In the genomic region with DNA sequence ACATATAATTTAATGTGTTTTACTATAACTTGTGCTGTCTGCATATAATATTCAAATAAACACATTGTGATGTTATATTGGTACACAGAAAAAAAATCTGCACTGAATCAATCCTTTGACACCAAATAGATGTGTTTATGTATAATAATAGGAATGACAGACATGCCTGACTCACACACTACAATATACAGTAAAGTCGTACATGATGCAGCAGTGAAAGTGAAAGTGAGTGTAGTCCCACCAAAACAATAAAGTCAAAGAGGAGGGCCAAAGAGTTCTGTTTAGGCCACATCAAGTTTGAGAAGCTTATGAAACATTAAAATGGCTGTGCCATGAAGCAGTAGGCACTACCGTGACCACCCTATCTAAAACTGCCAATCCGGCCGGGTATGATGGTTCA, we compare ENCODE assay signal across 24 cellular contexts. TPM values are rescaled to one million over a fixed set of nuclear protein-coding genes. Genes with fewer than 3 reads are reported as not detected.
DNase-seq lines count a peak whose midpoint lies in the region; ATAC-seq and TF ChIP-seq lines count a peak whose summit lies in the region.
"Had no signal": no experiment of that assay in that cellular context is flagged by ENCODE, and none has a peak within 500 bp of the region (broad histone marks: within the 10 kb centered on the region; RNA-seq: fewer than 3 reads in every experiment).

No MANE protein-coding gene starts in this region.

- no peak for TF ChIP-seq POLR2A in IMR-90 (IDR thresholded peaks at IDR 0.05; ENCODE audit: low read depth, low read length)

- H3K14ac ChIP-seq in IMR-90 (replicated peaks; ENCODE audit: low read depth, low read length), result no peak overlapping the region; the same call in 1 of the 2 replicates

- H2AFZ ChIP-seq in IMR-90 (replicated peaks; ENCODE audit: low read length, poor library complexity), result no peak overlapping the region

- H3K4me1 Mint-ChIP-seq in activated naive CD4-positive, alpha-beta T cell treated with anti-CD3 and anti-CD28 coated beads for 36 hours (ENCODE audit: low read depth), result no peaks in the 10 kb centered on the region
- H3K4me1 Mint-ChIP-seq: nephron progenitor cell had no signal

- intact Hi-C loops in IMR-90 (cut with micrococcal nuclease), result no loop called here
- intact Hi-C loops in activated naive CD4-positive, alpha-beta T cell treated with anti-CD3 and anti-CD28 coated beads for 36 hours (cut with micrococcal nuclease), result no loop called here

- no peak overlapping the region for H2BK20ac ChIP-seq in IMR-90 (ENCODE audit: low read depth, low read length)

- H4K20me1 ChIP-seq in IMR-90 (ENCODE audit: insufficient read depth, low read length), result peaks cover 4% of the 10 kb centered on the region; the same call in 1 of the 2 replicates

- no peak overlapping the region for H2BK120ac ChIP-seq in IMR-90 (ENCODE audit: low read depth, low read length)

- no peaks in the 10 kb centered on the region for H3K27me3 Mint-ChIP-seq in activated naive CD4-positive, alpha-beta T cell treated with anti-CD3 and anti-CD28 coated beads for 36 hours (ENCODE audit: low read depth)

- DNase-seq in Daoy (ENCODE audit: low read depth), result peak; percentile 17
- peak; percentile 74 for DNase-seq in IMR-90
- DNase-seq in brain microvascular endothelial cell, result peak; percentile 42
- peak; percentile 31 for DNase-seq in foreskin melanocyte
- DNase-seq in activated naive CD4-positive, alpha-beta T cell treated with anti-CD3 and anti-CD28 coated beads for 36 hours, result no peak
- DNase-seq in NCI-H2029 treated with DMSO at 0.1 percent for 48 hours (lab: John Stamatoyannopoulos, UW), result no peak
- DNase-seq in epidermal melanocyte (ENCODE audit: insufficient read length, low spot score), result no peak
- DNase-seq in cortex of kidney (lab: John Stamatoyannopoulos, UW), result no peak
- DNase-seq: activated CD4-positive, alpha-beta T cell treated with anti-CD3 and anti-CD28 coated beads for 1 hour; activated CD8-positive, alpha-beta memory T cell treated with anti-CD3 and anti-CD28 coated beads, Interleukin-2, amount 50 U/mL, for 4 hours; activated naive CD4-positive, alpha-beta T cell treated with anti-CD3 and anti-CD28 coated beads, Interleukin-2, amount 50 U/mL, for 16 hours; Calu3; esophagus squamous epithelium; hypothalamus; kidney glomerular epithelial cell; midbrain; NCI-H1436 treated with DMSO at 0.1 percent for 48 hours; NCI-H2171 treated with DMSO at 0.1 percent for 48 hours; NCI-H748 treated with DMSO at 0.1 percent for 48 hours; nephron progenitor cell; small intestine; stimulated activated CD4-positive, alpha-beta T cell treated with anti-CD3 and anti-CD28 coated beads, Interleukin-4, amount 100 ng/mL, for 24 hours had no signal

- H3K27me3 ChIP-seq in IMR-90 (ENCODE audit: control insufficient read depth, insufficient read depth, low read length), result no peaks in the 10 kb centered on the region
- no peaks in the 10 kb centered on the region for H3K27me3 ChIP-seq in brain microvascular endothelial cell (replicated peaks)
- H3K27me3 ChIP-seq: breast epithelium, esophagus squamous epithelium had no signal

- no peak overlapping the region for H3K27ac Mint-ChIP-seq in activated naive CD4-positive, alpha-beta T cell treated with anti-CD3 and anti-CD28 coated beads for 36 hours
- H3K27ac Mint-ChIP-seq: nephron progenitor cell had no signal

- H3K27ac ChIP-seq in IMR-90 (ENCODE audit: insufficient read depth, low read length) (no peak overlapping the region; the same call in 1 of the 2 replicates), brain microvascular endothelial cell (no peak overlapping the region)
- H3K27ac ChIP-seq: breast epithelium, esophagus squamous epithelium had no signal

- no TSS peak for BruUV-seq in IMR-90 (replicated peaks; lab: Mats Ljungman, UMichigan)

- TF ChIP-seq CTCF in IMR-90 (conservative IDR thresholded peaks at IDR 0.05; ENCODE audit: low read depth, low read length) (no peak), brain microvascular endothelial cell (IDR thresholded peaks at IDR 0.05; ENCODE audit: low read depth, low read length, missing control alignments) (no peak)

- ATAC-seq in IMR-90 (ENCODE audit: low read depth), result peak; percentile 80
- ATAC-seq: SK-N-SH treated with all-trans-retinoic acid at 6 μM for 48 hours had no signal

- H2AK5ac ChIP-seq in IMR-90 (ENCODE audit: low read depth, low read length), result no peak overlapping the region

- in situ Hi-C loops in IMR-90 (cut with MboI; ENCODE audit: low sequenced_read_pairs) (no loop called here), brain microvascular endothelial cell (cut with HindIII; ENCODE audit: low pct_ligation_motif_present, low sequenced_read_pairs) (no loop called here)

- no peak overlapping the region for H3K4ac ChIP-seq in IMR-90 (ENCODE audit: low read depth, low read length)

- peak overlapping the region; percentile 84 for H3K4me2 ChIP-seq in IMR-90 (ENCODE audit: low read depth, low read length)

- peaks cover 4% of the 10 kb centered on the region for H3K9me1 ChIP-seq in IMR-90 (ENCODE audit: insufficient read depth, low read length)

- H3K9me3 Mint-ChIP-seq in activated naive CD4-positive, alpha-beta T cell treated with anti-CD3 and anti-CD28 coated beads for 36 hours, result peaks cover 11% of the 10 kb centered on the region

- H2BK15ac ChIP-seq in IMR-90 (ENCODE audit: low read depth, low read length), result no peak overlapping the region

- no peak overlapping the region for H4K8ac ChIP-seq in IMR-90 (ENCODE audit: low read depth in 2 of 2, low read length in 2 of 2)

- H3K56ac ChIP-seq in IMR-90 (ENCODE audit: extremely low read depth, insufficient read depth, low read length), result no peak overlapping the region

- no peak overlapping the region for H4K91ac ChIP-seq in IMR-90 (ENCODE audit: insufficient read depth, low read depth, low read length)

- H2BK5ac ChIP-seq in IMR-90 (ENCODE audit: low read depth, low read length, poor library complexity, severe bottlenecking), result peak overlapping the region; percentile 34

- WGBS in IMR-90 (ENCODE audit: extremely low coverage in 2 of 2, insufficient read length in 1 of 2), 2 experiments, result 71% methylated on average over 2 of the region's 4 CpGs; no CpG with 5 or more reads in 1 of the 2 experiments

- peaks cover 2% of the 10 kb centered on the region in 2 experiments; a peak in 1 of 4 replicates for H3K79me1 ChIP-seq in IMR-90 (ENCODE audit: low read depth in 1 of 2, low read length in 2 of 2)

- peaks cover 13% of the 10 kb centered on the region for H3K36me3 Mint-ChIP-seq in activated naive CD4-positive, alpha-beta T cell treated with anti-CD3 and anti-CD28 coated beads for 36 hours (ENCODE audit: low read depth)

- peaks cover 2% of the 10 kb centered on the region; the same call in 1 of the 2 replicates for H3K36me3 ChIP-seq in IMR-90 (ENCODE audit: control insufficient read depth, insufficient read depth, low read length)
- no peaks in the 10 kb centered on the region for H3K36me3 ChIP-seq in brain microvascular endothelial cell (replicated peaks)
- H3K36me3 ChIP-seq: breast epithelium had no signal

- no peak overlapping the region for H3K23ac ChIP-seq in IMR-90 (ENCODE audit: low read depth, low read length)

- no peak for TF ChIP-seq RAD21 in IMR-90 (IDR thresholded peaks at IDR 0.05; ENCODE audit: low read length)

- CTCF ChIA-PET in IMR-90 (lab: Yijun Ruan, JAX), result no interaction called here
- CTCF ChIA-PET in activated naive CD4-positive, alpha-beta T cell treated with anti-CD3 and anti-CD28 coated beads for 36 hours (lab: Charles Lee), result no interaction called here

- H4K5ac ChIP-seq in IMR-90 (ENCODE audit: low read depth, low read length), result peak overlapping the region; percentile 79

- H3K4me3 Mint-ChIP-seq in activated naive CD4-positive, alpha-beta T cell treated with anti-CD3 and anti-CD28 coated beads for 36 hours, result no peak overlapping the region
- H3K4me3 Mint-ChIP-seq: nephron progenitor cell had no signal

- H2AK9ac ChIP-seq in IMR-90 (replicated peaks; ENCODE audit: low read depth, low read length, poor library complexity), result no peak overlapping the region

- dilution Hi-C loops in IMR-90 (cut with HindIII; ENCODE audit: low sequenced_read_pairs, unreplicated experiment), result no loop called here

- no peak overlapping the region for H3K4me3 ChIP-seq in IMR-90 (ENCODE audit: insufficient read depth, low read depth, low read length)
- H3K4me3 ChIP-seq in brain microvascular endothelial cell (ENCODE audit: low read depth, low read length), result no peak overlapping the region
- H3K4me3 ChIP-seq: breast epithelium, esophagus squamous epithelium had no signal

- H3K18ac ChIP-seq in IMR-90 (ENCODE audit: low read depth, low read length), result peak overlapping the region; percentile 60; the same call in 1 of the 2 replicates

- peaks cover 12% of the 10 kb centered on the region for H3K9me3 ChIP-seq in IMR-90 (ENCODE audit: control insufficient read depth, insufficient read depth, low read length)

- no peak overlapping the region for H3K9ac ChIP-seq in IMR-90 (ENCODE audit: low read depth, low read length)

- POLR2A ChIA-PET in IMR-90 (lab: Charles Lee; ENCODE audit: unreplicated experiment), result no interaction called here

- peaks cover 2% of the 10 kb centered on the region; the same call in 1 of the 2 replicates for H3K4me1 ChIP-seq in IMR-90 (ENCODE audit: control insufficient read depth, insufficient read depth, low read length)
- H3K4me1 ChIP-seq: breast epithelium, esophagus squamous epithelium had no signal

TF ChIP-seq in IMR-90, 13 proteins besides CTCF, POLR2A, EP300 and RAD21:
- no peak for TF ChIP-seq MXI1 (IDR thresholded peaks at IDR 0.05; ENCODE audit: borderline replicate concordance, low read depth, low read length)
- TF ChIP-seq MAZ (IDR thresholded peaks at IDR 0.05; ENCODE audit: borderline replicate concordance, low read depth, low read length), result no peak
- TF ChIP-seq CEBPB (IDR thresholded peaks at IDR 0.05; ENCODE audit: low read depth, low read length), result no peak
- no peak for TF ChIP-seq RCOR1 (IDR thresholded peaks at IDR 0.05; ENCODE audit: insufficient replicate concordance, low read length)
- TF ChIP-seq, protein P1, sequence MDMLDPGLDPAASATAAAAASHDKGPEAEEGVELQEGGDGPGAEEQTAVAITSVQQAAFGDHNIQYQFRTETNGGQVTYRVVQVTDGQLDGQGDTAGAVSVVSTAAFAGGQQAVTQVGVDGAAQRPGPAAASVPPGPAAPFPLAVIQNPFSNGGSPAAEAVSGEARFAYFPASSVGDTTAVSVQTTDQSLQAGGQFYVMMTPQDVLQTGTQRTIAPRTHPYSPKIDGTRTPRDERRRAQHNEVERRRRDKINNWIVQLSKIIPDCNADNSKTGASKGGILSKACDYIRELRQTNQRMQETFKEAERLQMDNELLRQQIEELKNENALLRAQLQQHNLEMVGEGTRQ (IDR thresholded peaks at IDR 0.05; ENCODE audit: low read depth, low read length), result no peak
- no peak for TF ChIP-seq MAFK (IDR thresholded peaks at IDR 0.05; ENCODE audit: low read depth, low read length)
- TF ChIP-seq FOS (IDR thresholded peaks at IDR 0.05; ENCODE audit: low read depth, low read length), result no peak
TF ChIP-seq in IMR-90: peak in this region for 0.

RNA-seq across cellular contexts. Expression of a gene that starts 8.2 kb away (rescaled TPM):
- total RNA-seq in Daoy (2014; rRNA removed; shearing (Covaris generic)), result 0.06 and 0.30 TPM in 2 replicates
- 0.18 and 0.28 TPM in 2 replicates for total RNA-seq in IMR-90 (2012; rRNA removed)
- polyA plus RNA-seq in IMR-90 (2012; rRNA removed), result 0.14 TPM in 2 replicates
- not detected in 2 replicates for polyA plus RNA-seq in IMR-90 (2012; cell fraction: cytosol; rRNA removed)
- polyA plus RNA-seq in IMR-90 (2012; cell fraction: nucleus; rRNA removed; ENCODE audit: low replicate concordance), result 0.04 and 0.73 TPM in 2 replicates
- total RNA-seq in activated naive CD4-positive, alpha-beta T cell treated with anti-CD3 and anti-CD28 coated beads for 36 hours, result under 1 TPM; 0.52 to 0.84 TPM

Comparison
In these comparisons a context has a peak if more than half of its experiments do, and no peak if none do; other contexts are left out.
1. DNase-seq: peak in Daoy (single experiment), IMR-90 (single experiment), brain microvascular endothelial cell (single experiment) and foreskin melanocyte (single experiment); none in activated naive CD4-positive, alpha-beta T cell treated with anti-CD3 and anti-CD28 coated beads for 36 hours (single experiment), NCI-H2029 treated with DMSO at 0.1 percent for 48 hours (single experiment), epidermal melanocyte (single experiment) and cortex of kidney (single experiment).